1 cellular context compared by ENCODE assay signal in the genomic region with DNA sequence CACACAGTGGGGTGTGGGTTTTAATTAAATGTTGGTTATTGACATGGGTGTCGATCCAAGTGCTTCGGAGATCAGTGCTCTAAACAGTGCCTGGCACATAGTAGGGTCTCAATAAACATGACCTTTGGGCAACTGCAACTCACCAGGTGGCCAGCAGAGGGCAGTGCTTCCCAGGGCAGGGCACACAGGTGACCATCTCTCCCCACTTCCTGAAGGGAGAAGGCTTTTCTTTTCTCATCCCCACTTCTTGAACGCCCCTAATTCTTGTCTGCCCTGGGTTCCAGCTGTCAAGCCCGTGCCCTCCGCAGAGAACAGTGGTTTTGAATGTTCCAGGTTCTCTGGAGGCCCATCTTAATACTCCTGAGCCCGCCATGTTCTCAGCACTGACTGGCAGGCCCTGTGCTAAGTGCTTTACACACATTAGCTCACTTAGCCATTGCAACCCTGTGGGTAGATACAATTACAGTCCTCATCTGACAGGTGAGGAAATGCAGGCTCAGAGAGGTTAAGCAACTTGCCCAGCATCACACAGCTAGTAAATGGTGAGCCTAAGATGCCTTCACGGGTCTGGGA.
TF ChIP-seq lines count a peak whose summit lies in the region.

No MANE protein-coding gene starts in this region.

TF ChIP-seq in K562, 482 proteins besides CTCF, POLR2A, EP300 and RAD21 (continued from another document):
- TF ChIP-seq VEZF1 (CRISPR knock-in tag; IDR thresholded peaks at IDR 0.05), result peak; percentile 42; the same call in 1 of the 2 replicates
- TF ChIP-seq CBX1 (IDR thresholded peaks at IDR 0.05; ENCODE audit: low read depth), result 0 out of 2 replicates have a peak, but pooled peaks have one; percentile 45
- TF ChIP-seq ELF1 (tag; IDR thresholded peaks at IDR 0.05), result peak; percentile 62; the same call in 1 of the 2 replicates
- peak; percentile 93 for TF ChIP-seq SMC3 (conservative IDR thresholded peaks at IDR 0.05; ENCODE audit: insufficient read depth, low read depth, low read length)
- no peak for TF ChIP-seq POLR2G (IDR thresholded peaks at IDR 0.05; ENCODE audit: low read depth, low read length)
- no peak for TF ChIP-seq GATA2 (CRISPR knock-in tag; IDR thresholded peaks at IDR 0.05)
- TF ChIP-seq HMGN3 (IDR thresholded peaks at IDR 0.05; ENCODE audit: borderline replicate concordance, extremely low read depth, insufficient read length, low read depth, low read length), result no peak
- TF ChIP-seq NFE2L1 (tag; IDR thresholded peaks at IDR 0.05; ENCODE audit: borderline replicate concordance, low read depth), result no peak
- TF ChIP-seq ZNF57 (CRISPR knock-in tag; IDR thresholded peaks at IDR 0.05), result no peak
- no peak for TF ChIP-seq HOXB6 (CRISPR knock-in tag; IDR thresholded peaks at IDR 0.05; ENCODE audit: borderline replicate concordance)
- TF ChIP-seq ZNF79 (CRISPR knock-in tag; IDR thresholded peaks at IDR 0.05; ENCODE audit: low read depth), result no peak
- TF ChIP-seq, protein P1, sequence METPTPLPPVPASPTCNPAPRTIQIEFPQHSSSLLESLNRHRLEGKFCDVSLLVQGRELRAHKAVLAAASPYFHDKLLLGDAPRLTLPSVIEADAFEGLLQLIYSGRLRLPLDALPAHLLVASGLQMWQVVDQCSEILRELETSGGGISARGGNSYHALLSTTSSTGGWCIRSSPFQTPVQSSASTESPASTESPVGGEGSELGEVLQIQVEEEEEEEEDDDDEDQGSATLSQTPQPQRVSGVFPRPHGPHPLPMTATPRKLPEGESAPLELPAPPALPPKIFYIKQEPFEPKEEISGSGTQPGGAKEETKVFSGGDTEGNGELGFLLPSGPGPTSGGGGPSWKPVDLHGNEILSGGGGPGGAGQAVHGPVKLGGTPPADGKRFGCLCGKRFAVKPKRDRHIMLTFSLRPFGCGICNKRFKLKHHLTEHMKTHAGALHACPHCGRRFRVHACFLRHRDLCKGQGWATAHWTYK (CRISPR knock-in tag; IDR thresholded peaks at IDR 0.05), result no peak
- TF ChIP-seq, protein P2, sequence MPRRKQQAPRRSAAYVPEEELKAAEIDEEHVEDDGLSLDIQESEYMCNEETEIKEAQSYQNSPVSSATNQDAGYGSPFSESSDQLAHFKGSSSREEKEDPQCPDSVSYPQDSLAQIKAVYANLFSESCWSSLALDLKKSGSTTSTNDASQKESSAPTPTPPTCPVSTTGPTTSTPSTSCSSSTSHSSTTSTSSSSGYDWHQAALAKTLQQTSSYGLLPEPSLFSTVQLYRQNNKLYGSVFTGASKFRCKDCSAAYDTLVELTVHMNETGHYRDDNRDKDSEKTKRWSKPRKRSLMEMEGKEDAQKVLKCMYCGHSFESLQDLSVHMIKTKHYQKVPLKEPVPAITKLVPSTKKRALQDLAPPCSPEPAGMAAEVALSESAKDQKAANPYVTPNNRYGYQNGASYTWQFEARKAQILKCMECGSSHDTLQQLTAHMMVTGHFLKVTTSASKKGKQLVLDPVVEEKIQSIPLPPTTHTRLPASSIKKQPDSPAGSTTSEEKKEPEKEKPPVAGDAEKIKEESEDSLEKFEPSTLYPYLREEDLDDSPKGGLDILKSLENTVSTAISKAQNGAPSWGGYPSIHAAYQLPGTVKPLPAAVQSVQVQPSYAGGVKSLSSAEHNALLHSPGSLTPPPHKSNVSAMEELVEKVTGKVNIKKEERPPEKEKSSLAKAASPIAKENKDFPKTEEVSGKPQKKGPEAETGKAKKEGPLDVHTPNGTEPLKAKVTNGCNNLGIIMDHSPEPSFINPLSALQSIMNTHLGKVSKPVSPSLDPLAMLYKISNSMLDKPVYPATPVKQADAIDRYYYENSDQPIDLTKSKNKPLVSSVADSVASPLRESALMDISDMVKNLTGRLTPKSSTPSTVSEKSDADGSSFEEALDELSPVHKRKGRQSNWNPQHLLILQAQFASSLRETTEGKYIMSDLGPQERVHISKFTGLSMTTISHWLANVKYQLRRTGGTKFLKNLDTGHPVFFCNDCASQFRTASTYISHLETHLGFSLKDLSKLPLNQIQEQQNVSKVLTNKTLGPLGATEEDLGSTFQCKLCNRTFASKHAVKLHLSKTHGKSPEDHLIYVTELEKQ (CRISPR knock-in tag; IDR thresholded peaks at IDR 0.05), result no peak
- no peak for TF ChIP-seq HDAC3 (IDR thresholded peaks at IDR 0.05; ENCODE audit: borderline replicate concordance, partially characterized antibody)
- TF ChIP-seq NFIC (IDR thresholded peaks at IDR 0.05), result no peak
- TF ChIP-seq XRCC4 (IDR thresholded peaks at IDR 0.05; ENCODE audit: extremely low read depth, insufficient read depth, insufficient read length), result no peak
- no peak for TF ChIP-seq EHMT2 (IDR thresholded peaks at IDR 0.05)
- TF ChIP-seq, protein P3, sequence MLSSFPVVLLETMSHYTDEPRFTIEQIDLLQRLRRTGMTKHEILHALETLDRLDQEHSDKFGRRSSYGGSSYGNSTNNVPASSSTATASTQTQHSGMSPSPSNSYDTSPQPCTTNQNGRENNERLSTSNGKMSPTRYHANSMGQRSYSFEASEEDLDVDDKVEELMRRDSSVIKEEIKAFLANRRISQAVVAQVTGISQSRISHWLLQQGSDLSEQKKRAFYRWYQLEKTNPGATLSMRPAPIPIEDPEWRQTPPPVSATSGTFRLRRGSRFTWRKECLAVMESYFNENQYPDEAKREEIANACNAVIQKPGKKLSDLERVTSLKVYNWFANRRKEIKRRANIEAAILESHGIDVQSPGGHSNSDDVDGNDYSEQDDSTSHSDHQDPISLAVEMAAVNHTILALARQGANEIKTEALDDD (IDR thresholded peaks at IDR 0.05), result no peak
